Comparison of ENCODE assay signal across 36 cellular contexts in genomic region chrX:109679820-109680219, GRCh38.
"Had no signal": no experiment of that assay in that cellular context is flagged by ENCODE, and none has a peak within 500 bp of the region (broad histone marks: within the 10 kb centered on the region; RNA-seq: fewer than 3 reads in every experiment).

No MANE protein-coding gene starts in this region.

- H3K4me3 ChIP-seq: K562, PC-9 had no signal

- H3K36me3 ChIP-seq: WERI-Rb-1 had no signal

- DNase-seq: activated CD4-positive, alpha-beta memory T cell treated with anti-CD3 and anti-CD28 coated beads, Interleukin-2, amount 10 ng/mL, durations not matched to agents 7 days and 5 days; activated CD4-positive, alpha-beta T cell treated with anti-CD3 and anti-CD28 coated beads for 1 hour; activated CD4-positive, alpha-beta T cell treated with anti-CD3 and anti-CD28 coated beads for 48 hours; activated CD4-positive, CD25-positive, alpha-beta regulatory T cell; activated CD8-positive, alpha-beta memory T cell treated with anti-CD3 and anti-CD28 coated beads for 24 hours; activated CD8-positive, alpha-beta memory T cell treated with anti-CD3 and anti-CD28 coated beads, Interleukin-2, amount 10 ng/mL, durations not matched to agents 7 days and 5 days; activated CD8-positive, alpha-beta memory T cell treated with anti-CD3 and anti-CD28 coated beads, Interleukin-2, amount 50 U/mL, for 48 hours; activated effector memory CD4-positive, alpha-beta T cell treated with Interleukin-2 at 50 U/mL for 16 hours; activated naive CD4-positive, alpha-beta T cell treated with anti-CD3 and anti-CD28 coated beads, Interleukin-2, amount 10 ng/mL, durations not matched to agents 7 days and 5 days; activated naive CD8-positive, alpha-beta T cell treated with anti-CD3 and anti-CD28 coated beads, Interleukin-2, amount 50 U/mL, for 24 hours; activated T-cell treated with anti-CD3 and anti-CD28 coated beads, Interleukin-2, amount 50 U/mL, for 48 hours; anterior cingulate cortex; caudate nucleus; cerebellar nuclear complex; MM.1S; MV-4-11; NCI-H1092 treated with DMSO at 0.1 percent for 48 hours; NCI-H1417; NCI-H187 treated with DMSO at 0.1 percent for 48 hours; NCI-H2081; NCI-H2171 treated with DMSO at 0.1 percent for 48 hours; NCI-H226; NCI-H446 treated with DMSO at 0.1 percent for 48 hours; NCI-H524; NCI-H69; NK-92 treated with Interleukin-12 subunit alpha and Interleukin-12 subunit beta, amount 100 ng/mL, for 24 hours; PC-9; SIG-M5; T-cell; T-helper 17 cell; T-helper 9 cell; WERI-Rb-1 had no signal

- H3K27ac ChIP-seq: PC-9, RWPE1, WERI-Rb-1 had no signal

- H3K4me2 ChIP-seq: PC-9 had no signal

- H2AFZ ChIP-seq: PC-9 had no signal

- FAIRE-seq: bronchial epithelial cell, K562, RCC 7860 had no signal
